Comparison of ENCODE assay signal across 19 cellular contexts in genomic region chr1:235937123-235937522, GRCh38.
DNase-seq lines count a peak whose midpoint lies in the region; ATAC-seq and TF ChIP-seq lines count a peak whose summit lies in the region.
"Had no signal": no experiment of that assay in that cellular context is flagged by ENCODE, and none has a peak within 500 bp of the region (broad histone marks: within the 10 kb centered on the region; RNA-seq: fewer than 3 reads in every experiment).

No MANE protein-coding gene starts in this region.

- H3K23me2 ChIP-seq in H9 (ENCODE audit: insufficient read length, low read depth, low read length, poor library complexity, severe bottlenecking): no peaks in the 10 kb centered on the region

- no peak overlapping the region for H3K23ac ChIP-seq in H9 (ENCODE audit: insufficient read length, low read depth, low read length)

- ATAC-seq in HG02884 (IDR thresholded peaks at IDR 0.05; ENCODE audit: unreplicated experiment): peak; percentile 41

- H3K56ac ChIP-seq in H9 (ENCODE audit: insufficient read length, low read depth, low read length): no peak overlapping the region

- H4K91ac ChIP-seq in H9 (ENCODE audit: insufficient read length, low read depth, low read length): no peak overlapping the region

- H3K27ac ChIP-seq in spleen: peak overlapping the region in 7 of 8 donors; percentile 74 to 93 (median 88)
- no peak overlapping the region for H3K27ac ChIP-seq in H9 (ENCODE audit: insufficient read length, low read depth, low read length)
- H3K27ac ChIP-seq: GM23248, right atrium auricular region, SJSA1, tibial artery had no signal

- peak; percentile 54 for DNase-seq in GM13976 (ENCODE audit: low spot score)
- no peak for DNase-seq in activated T-helper 1 cell treated with anti-CD3 and anti-CD28 coated beads, Interleukin-12 subunit alpha, Interleukin-12 subunit beta, Interleukin-2, Interleukin-4 antibody, amounts not matched to agents 30 ng/mL and 10 ng/mL and 1 ng/mL, durations not matched to agents 14 hours and 24 hours and 36 hours (ENCODE audit: low spot score)
- DNase-seq in spleen: no peak
- no peak for DNase-seq in glutamatergic neuron
- no peak for DNase-seq in H9
- DNase-seq in GOT3 (lab: John Stamatoyannopoulos, UW): no peak
- DNase-seq: aorta; CD4-positive, alpha-beta T cell; cerebellar nuclear complex; GM23248; hypothalamus; MG63; NCI-H1930; NCI-H510A; stimulated activated CD4-positive, alpha-beta T cell treated with anti-CD3 and anti-CD28 coated beads, Interleukin-2, amount 100 ng/mL, for 24 hours; tibial artery had no signal

- H3K9me3 Mint-ChIP-seq in activated T-helper 1 cell treated with anti-CD3 and anti-CD28 coated beads, Interleukin-12 subunit alpha, Interleukin-12 subunit beta, Interleukin-2, Interleukin-4 antibody, amounts not matched to agents 30 ng/mL and 10 ng/mL and 1 ng/mL, durations not matched to agents 14 hours and 24 hours and 36 hours: peaks cover 10% of the 10 kb centered on the region
- no peaks in the 10 kb centered on the region for H3K9me3 Mint-ChIP-seq in glutamatergic neuron (ENCODE audit: unreplicated experiment)
- H3K9me3 Mint-ChIP-seq in H9: no peaks in the 10 kb centered on the region; a peak in 1 of 5 replicates
- H3K9me3 Mint-ChIP-seq: CD4-positive, alpha-beta T cell had no signal

- H2BK120ac ChIP-seq in H9 (ENCODE audit: low read depth, low read length, poor library complexity, severe bottlenecking): no peak overlapping the region

- H3K27me3 Mint-ChIP-seq in activated T-helper 1 cell treated with anti-CD3 and anti-CD28 coated beads, Interleukin-12 subunit alpha, Interleukin-12 subunit beta, Interleukin-2, Interleukin-4 antibody, amounts not matched to agents 30 ng/mL and 10 ng/mL and 1 ng/mL, durations not matched to agents 14 hours and 24 hours and 36 hours (ENCODE audit: insufficient read depth): peaks cover 4% of the 10 kb centered on the region
- H3K27me3 Mint-ChIP-seq in glutamatergic neuron (ENCODE audit: unreplicated experiment): peaks cover 8% of the 10 kb centered on the region
- peaks cover 4% of the 10 kb centered on the region for H3K27me3 Mint-ChIP-seq in H9 (ENCODE audit: low read depth)
- H3K27me3 Mint-ChIP-seq: CD4-positive, alpha-beta T cell had no signal

- no peaks in the 10 kb centered on the region for H3K27me3 ChIP-seq in spleen (replicated peaks in 1 of 7)
- no peaks in the 10 kb centered on the region for H3K27me3 ChIP-seq in H9 (ENCODE audit: insufficient read depth, low read length)
- H3K27me3 ChIP-seq: MG63, right atrium auricular region, SJSA1, tibial artery had no signal

- H3K79me2 ChIP-seq in H9 (ENCODE audit: insufficient read depth, low read length): no peaks in the 10 kb centered on the region

- H2BK15ac ChIP-seq in H9 (ENCODE audit: low read depth, low read length): no peak overlapping the region

- H3K4me3 ChIP-seq in spleen: no peak overlapping the region
- H3K4me3 ChIP-seq: GM23248, MG63, right atrium auricular region, SJSA1, tibial artery had no signal

- TF ChIP-seq CTCF in GM13976 (IDR thresholded peaks at IDR 0.05; ENCODE audit: borderline replicate concordance, control extremely low read depth, extremely low read depth, insufficient read depth, missing control alignments) (no peak), spleen (IDR thresholded peaks at IDR 0.05 in 8 of 11, conservative IDR thresholded peaks at IDR 0.05 in 3 of 11) (no peak), glutamatergic neuron (IDR thresholded peaks at IDR 0.05; ENCODE audit: partially characterized antibody, unreplicated experiment) (no peak), H9 (conservative IDR thresholded peaks at IDR 0.05) (no peak)

- H3K4me1 ChIP-seq in spleen (peaks cover 32 to 99% (median 87%) of the 10 kb centered on the region in 6 donors), H9 (ENCODE audit: insufficient read depth, low read length) (no peaks in the 10 kb centered on the region)

- H2BK12ac ChIP-seq in H9 (ENCODE audit: insufficient read length, low read depth, low read length): no peak overlapping the region

- peak overlapping the region; percentile 88 for H3K27ac Mint-ChIP-seq in activated T-helper 1 cell treated with anti-CD3 and anti-CD28 coated beads, Interleukin-12 subunit alpha, Interleukin-12 subunit beta, Interleukin-2, Interleukin-4 antibody, amounts not matched to agents 30 ng/mL and 10 ng/mL and 1 ng/mL, durations not matched to agents 14 hours and 24 hours and 36 hours
- H3K27ac Mint-ChIP-seq in glutamatergic neuron (ENCODE audit: unreplicated experiment): no peak overlapping the region
- H3K27ac Mint-ChIP-seq in H9: no peak overlapping the region
- H3K27ac Mint-ChIP-seq: CD4-positive, alpha-beta T cell had no signal

- no peak overlapping the region for H4K8ac ChIP-seq in H9 (replicated peaks; ENCODE audit: insufficient read length, low read depth, low read length)

- peaks cover 3% of the 10 kb centered on the region for H3K36me3 Mint-ChIP-seq in activated T-helper 1 cell treated with anti-CD3 and anti-CD28 coated beads, Interleukin-12 subunit alpha, Interleukin-12 subunit beta, Interleukin-2, Interleukin-4 antibody, amounts not matched to agents 30 ng/mL and 10 ng/mL and 1 ng/mL, durations not matched to agents 14 hours and 24 hours and 36 hours (ENCODE audit: low read depth)
- H3K36me3 Mint-ChIP-seq in glutamatergic neuron (ENCODE audit: unreplicated experiment): no peaks in the 10 kb centered on the region
- no peaks in the 10 kb centered on the region for H3K36me3 Mint-ChIP-seq in H9 (ENCODE audit: insufficient read depth in 1 of 3, low read depth in 3 of 3)

- no peaks in the 10 kb centered on the region for H3K9me3 ChIP-seq in spleen
- no peaks in the 10 kb centered on the region for H3K9me3 ChIP-seq in H9 (ENCODE audit: control insufficient read depth, low read depth, low read length)
- H3K9me3 ChIP-seq: MG63, right atrium auricular region, SJSA1, tibial artery had no signal

- no peak overlapping the region for H3K4me2 ChIP-seq in H9 (ENCODE audit: insufficient read depth, insufficient read length, low read length)

- no peak overlapping the region for H2AFZ ChIP-seq in H9 (ENCODE audit: low read length)
- H2AFZ ChIP-seq: GM23248 had no signal

- no peaks in the 10 kb centered on the region for H3K36me3 ChIP-seq in spleen
- H3K36me3 ChIP-seq: MG63, right atrium auricular region, SJSA1, tibial artery had no signal

- peaks cover 64% of the 10 kb centered on the region for H3K4me1 Mint-ChIP-seq in activated T-helper 1 cell treated with anti-CD3 and anti-CD28 coated beads, Interleukin-12 subunit alpha, Interleukin-12 subunit beta, Interleukin-2, Interleukin-4 antibody, amounts not matched to agents 30 ng/mL and 10 ng/mL and 1 ng/mL, durations not matched to agents 14 hours and 24 hours and 36 hours (ENCODE audit: low read depth)
- H3K4me1 Mint-ChIP-seq in glutamatergic neuron (ENCODE audit: low read depth, unreplicated experiment) (peaks cover 6% of the 10 kb centered on the region), H9 (peaks cover 2 to 6% of the 10 kb centered on the region in 2 experiments)

- H3K4ac ChIP-seq in H9 (ENCODE audit: low read depth, low read length): no peak overlapping the region

- no peak for TF ChIP-seq POLR2A in spleen (IDR thresholded peaks at IDR 0.05)

- no peaks in the 10 kb centered on the region for H4K20me1 ChIP-seq in H9 (ENCODE audit: control insufficient read depth, insufficient read depth, insufficient read length)

- no peak overlapping the region for H3K14ac ChIP-seq in H9 (ENCODE audit: insufficient read depth, low read length)

- no peak overlapping the region for H3K9ac ChIP-seq in H9 (ENCODE audit: extremely low read depth, insufficient read length, low read length)
- H3K9ac ChIP-seq: GM23248 had no signal

- intact Hi-C loops in activated T-helper 1 cell treated with anti-CD3 and anti-CD28 coated beads, Interleukin-12 subunit alpha, Interleukin-12 subunit beta, Interleukin-2, Interleukin-4 antibody, amounts not matched to agents 30 ng/mL and 10 ng/mL and 1 ng/mL, durations not matched to agents 14 hours and 24 hours and 36 hours (cut with micrococcal nuclease): no loop called here
- intact Hi-C loops in spleen (cut with DNase I; ENCODE audit: low total_unique reads): loop anchor here (10.0 kb wide), 1 partner anchor 52 kb away; no protein-coding TSS in a partner anchor

- H2BK5ac ChIP-seq in H9 (ENCODE audit: insufficient read length, low read length): no peak overlapping the region

- H3K4me3 Mint-ChIP-seq in activated T-helper 1 cell treated with anti-CD3 and anti-CD28 coated beads, Interleukin-12 subunit alpha, Interleukin-12 subunit beta, Interleukin-2, Interleukin-4 antibody, amounts not matched to agents 30 ng/mL and 10 ng/mL and 1 ng/mL, durations not matched to agents 14 hours and 24 hours and 36 hours: peak overlapping the region; percentile 70
- no peak overlapping the region for H3K4me3 Mint-ChIP-seq in glutamatergic neuron (ENCODE audit: unreplicated experiment)
- no peak overlapping the region for H3K4me3 Mint-ChIP-seq in H9
- H3K4me3 Mint-ChIP-seq: CD4-positive, alpha-beta T cell had no signal

- 40 to 54% (median 45%) methylated on average over 5 of the region's 5 CpGs for WGBS in spleen, 5 donors
- WGBS in H9 (ENCODE audit: extremely low coverage, insufficient read length, low lambda C conversion rate): no CpG with 5 or more reads among the region's 5 CpGs

- no peak overlapping the region for H2BK20ac ChIP-seq in H9 (ENCODE audit: low read depth, low read length, poor library complexity, severe bottlenecking)

- in situ Hi-C loops in GM13976 (cut with MboI; ENCODE audit: low sequenced_read_pairs, unreplicated experiment): no loop called here

- no peaks in the 10 kb centered on the region for H3K79me1 ChIP-seq in H9 (ENCODE audit: insufficient read depth, low read depth, low read length, poor library complexity, severe bottlenecking)

- no peak overlapping the region for H3T11ph ChIP-seq in H9 (ENCODE audit: low read length)

- H3K18ac ChIP-seq in H9 (ENCODE audit: insufficient read length, low read depth, low read length): no peak overlapping the region

- no peak overlapping the region for H4K5ac ChIP-seq in H9 (ENCODE audit: insufficient read length, low read depth, low read length)

- H2AK5ac ChIP-seq in H9 (ENCODE audit: insufficient read length, low read length): no peak overlapping the region
